Comparison of ENCODE assay signal across 2 cellular contexts in the genomic region with DNA sequence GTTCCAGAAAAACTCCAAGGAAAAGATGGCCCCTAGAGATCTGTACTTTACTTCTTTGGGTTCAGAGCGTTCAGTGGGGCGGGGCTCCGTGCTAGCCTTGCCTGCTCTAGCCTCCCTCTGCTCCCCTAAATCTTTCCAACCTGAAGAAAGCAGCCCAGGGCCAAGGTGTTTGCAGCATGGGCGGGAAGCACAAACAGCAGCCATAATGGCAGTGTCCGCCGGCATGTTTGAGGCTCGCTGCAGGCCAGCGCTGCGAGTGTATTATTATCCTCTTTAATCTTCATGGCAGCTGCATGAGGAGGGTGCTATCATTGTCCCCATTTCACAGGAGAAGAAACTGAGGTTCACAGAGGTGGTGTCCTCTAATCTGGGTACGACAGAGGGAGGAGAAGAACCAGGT.
TF ChIP-seq lines count a peak whose summit lies in the region.

No MANE protein-coding gene starts in this region.

TF ChIP-seq in HepG2, 621 proteins besides CTCF, POLR2A, EP300 and RAD21:
- TF ChIP-seq ZNF747 (CRISPR knock-in tag; IDR thresholded peaks at IDR 0.05; ENCODE audit: borderline replicate concordance), result no peak
- 0 out of 2 replicates have a peak, but pooled peaks have one; percentile 31 for TF ChIP-seq ZNF629 (CRISPR knock-in tag; conservative IDR thresholded peaks at IDR 0.05)

TF ChIP-seq in K562, 482 proteins besides CTCF, POLR2A, EP300 and RAD21:
- TF ChIP-seq BCOR (IDR thresholded peaks at IDR 0.05) (0 out of 2 replicates have a peak, but pooled peaks have one; percentile 56), HMGN3 (IDR thresholded peaks at IDR 0.05; ENCODE audit: borderline replicate concordance, extremely low read depth, insufficient read length, low read depth, low read length) (no peak), ZNF316 (IDR thresholded peaks at IDR 0.05) (no peak)
